ENCODE assay signal across 14 cellular contexts in genomic region chr9:134687556-134687955, GRCh38. TPM values are rescaled to one million over a fixed set of nuclear protein-coding genes. Genes with fewer than 3 reads are reported as not detected.
A peak's percentile ranks its signal among the peaks of the same experiment; 100 is the strongest.
DNase-seq lines count a peak whose midpoint lies in the region; ATAC-seq and TF ChIP-seq lines count a peak whose summit lies in the region.
"Had no signal": no experiment of that assay in that cellular context is flagged by ENCODE, and none has a peak within 500 bp of the region (broad histone marks: within the 10 kb centered on the region; RNA-seq: fewer than 3 reads in every experiment).

No MANE protein-coding gene starts in this region.

- H3K27ac ChIP-seq in heart right ventricle (no peak overlapping the region), osteoblast (ENCODE audit: low read depth, low read length) (no peak overlapping the region), smooth muscle cell (ENCODE audit: low read depth) (peak overlapping the region; percentile 96), OCI-LY7 (ENCODE audit: low read depth, low read length, poor library complexity, severe bottlenecking) (no peak overlapping the region)
- H3K27ac ChIP-seq: BLaER1 treated with 17β-estradiol and CSF1 and Interleukin-3, amounts not matched to agents 10 nM and 100 nM; HL-60 had no signal

- no TSS peak for BruUV-seq in OCI-LY7 (replicated peaks; lab: Mats Ljungman, UMichigan)

- peak; percentile 36 for DNase-seq in cardiac septum (ENCODE audit: low spot score)
- no peak for DNase-seq in heart right ventricle
- peak; percentile 68 for DNase-seq in chondrocyte (ENCODE audit: low spot score)
- peak; percentile 43 for DNase-seq in osteoblast (ENCODE audit: insufficient read length, low spot score, missing footprints)
- no peak for DNase-seq in smooth muscle cell (lab: John Stamatoyannopoulos, UW; ENCODE audit: unreplicated experiment)
- no peak for DNase-seq in activated CD4-positive, alpha-beta T cell treated with anti-CD3 and anti-CD28 coated beads, Interleukin-2, amount 10 ng/mL, durations not matched to agents 7 days and 5 days
- no peak for DNase-seq in OCI-LY7 (ENCODE audit: low spot score)
- DNase-seq in DMS114 treated with DMSO at 0.1 percent for 48 hours (lab: John Stamatoyannopoulos, UW; ENCODE audit: unreplicated experiment): no peak
- DNase-seq: ACHN; CD4-positive, CD25-positive, alpha-beta regulatory T cell; HFFc6 had no signal

- H3K79me2 ChIP-seq in osteoblast (ENCODE audit: insufficient read depth, low read length) (peaks cover 98% of the 10 kb centered on the region), smooth muscle cell (ENCODE audit: low read depth) (peaks cover 100% of the 10 kb centered on the region), OCI-LY7 (ENCODE audit: insufficient read depth, low read depth, low read length) (no peaks in the 10 kb centered on the region)

- H3K9me3 ChIP-seq in heart right ventricle: no peaks in the 10 kb centered on the region
- no peaks in the 10 kb centered on the region for H3K9me3 ChIP-seq in osteoblast (ENCODE audit: low read depth, low read length)
- no peaks in the 10 kb centered on the region for H3K9me3 ChIP-seq in smooth muscle cell (replicated peaks; ENCODE audit: low read depth)
- no peaks in the 10 kb centered on the region for H3K9me3 ChIP-seq in OCI-LY7 (ENCODE audit: low read length)
- H3K9me3 ChIP-seq: HAP-1 had no signal

- H3K9ac ChIP-seq in smooth muscle cell (ENCODE audit: low read depth): no peak overlapping the region
- H3K9ac ChIP-seq: BLaER1 treated with 17β-estradiol and CSF1 and Interleukin-3, amounts not matched to agents 10 nM and 100 nM had no signal

- H3K4me2 ChIP-seq in osteoblast (ENCODE audit: insufficient read depth, low read length) (no peak overlapping the region), smooth muscle cell (no peak overlapping the region), OCI-LY7 (ENCODE audit: low read length) (no peak overlapping the region)
- H3K4me2 ChIP-seq: BLaER1 treated with 17β-estradiol and CSF1 and Interleukin-3, amounts not matched to agents 10 nM and 100 nM had no signal

- peaks cover 82% of the 10 kb centered on the region for H3F3A ChIP-seq in smooth muscle cell (ENCODE audit: low read depth)

- ATAC-seq in heart right ventricle: no peak

- H3K36me3 Mint-ChIP-seq in chondrocyte (ENCODE audit: low read depth): peaks cover 17% of the 10 kb centered on the region
- no peaks in the 10 kb centered on the region for H3K36me3 Mint-ChIP-seq in activated CD4-positive, alpha-beta T cell treated with anti-CD3 and anti-CD28 coated beads, Interleukin-2, amount 10 ng/mL, durations not matched to agents 7 days and 5 days (ENCODE audit: low read depth)
- H3K36me3 Mint-ChIP-seq: CD4-positive, CD25-positive, alpha-beta regulatory T cell had no signal

- H3K9me3 Mint-ChIP-seq in chondrocyte (ENCODE audit: low read depth): no peaks in the 10 kb centered on the region
- H3K9me3 Mint-ChIP-seq in activated CD4-positive, alpha-beta T cell treated with anti-CD3 and anti-CD28 coated beads, Interleukin-2, amount 10 ng/mL, durations not matched to agents 7 days and 5 days: no peaks in the 10 kb centered on the region
- H3K9me3 Mint-ChIP-seq: HFFc6 had no signal

- WGBS in heart right ventricle, 2 donors: 92 to 95% methylated on average over 10 of the region's 10 CpGs
- 97% methylated on average over 10 of the region's 10 CpGs for WGBS in smooth muscle cell (ENCODE audit: low lambda C conversion rate)

- H3K27ac Mint-ChIP-seq in chondrocyte (ENCODE audit: unreplicated experiment): no peak overlapping the region
- H3K27ac Mint-ChIP-seq in activated CD4-positive, alpha-beta T cell treated with anti-CD3 and anti-CD28 coated beads, Interleukin-2, amount 10 ng/mL, durations not matched to agents 7 days and 5 days: no peak overlapping the region
- H3K27ac Mint-ChIP-seq: CD4-positive, CD25-positive, alpha-beta regulatory T cell; HFFc6 had no signal

- CTCF ChIA-PET in activated CD4-positive, alpha-beta T cell treated with anti-CD3 and anti-CD28 coated beads, Interleukin-2, amount 10 ng/mL, durations not matched to agents 7 days and 5 days (lab: Charles Lee): no interaction called here
- CTCF ChIA-PET in OCI-LY7 (lab: Charles Lee; ENCODE audit: unreplicated experiment): no interaction called here

- POLR2A ChIA-PET in activated CD4-positive, alpha-beta T cell treated with anti-CD3 and anti-CD28 coated beads, Interleukin-2, amount 10 ng/mL, durations not matched to agents 7 days and 5 days (lab: Charles Lee): no interaction called here
- POLR2A ChIA-PET in OCI-LY7 (lab: Charles Lee): no interaction called here

- H3K4me1 Mint-ChIP-seq in chondrocyte (ENCODE audit: low read depth): peaks cover 30% of the 10 kb centered on the region
- H3K4me1 Mint-ChIP-seq in activated CD4-positive, alpha-beta T cell treated with anti-CD3 and anti-CD28 coated beads, Interleukin-2, amount 10 ng/mL, durations not matched to agents 7 days and 5 days: no peaks in the 10 kb centered on the region

- H3K27me3 ChIP-seq in heart right ventricle (no peaks in the 10 kb centered on the region), osteoblast (ENCODE audit: insufficient read depth, low read length) (no peaks in the 10 kb centered on the region), smooth muscle cell (ENCODE audit: low read depth) (no peaks in the 10 kb centered on the region)

- H3K4me3 ChIP-seq in heart right ventricle (no peak overlapping the region), osteoblast (ENCODE audit: insufficient read depth, low read length) (no peak overlapping the region), smooth muscle cell (no peak overlapping the region), OCI-LY7 (ENCODE audit: low read depth, low read length, poor library complexity, severe bottlenecking) (no peak overlapping the region)
- H3K4me3 ChIP-seq: BLaER1 treated with 17β-estradiol and CSF1 and Interleukin-3, amounts not matched to agents 10 nM and 100 nM; HAP-1 had no signal

- H4K20me1 ChIP-seq in osteoblast (ENCODE audit: insufficient read depth, low read length): peaks cover 99% of the 10 kb centered on the region
- peaks cover 100% of the 10 kb centered on the region for H4K20me1 ChIP-seq in smooth muscle cell (ENCODE audit: low read depth)
- H4K20me1 ChIP-seq in OCI-LY7 (ENCODE audit: insufficient read depth, low read length): no peaks in the 10 kb centered on the region

- H3K36me3 ChIP-seq in heart right ventricle: peaks cover 0 to 13% (median 0%) of the 10 kb centered on the region in 9 donors
- peaks cover 50% of the 10 kb centered on the region for H3K36me3 ChIP-seq in osteoblast (ENCODE audit: insufficient read depth, low read length)
- H3K36me3 ChIP-seq in smooth muscle cell (ENCODE audit: low read depth): peaks cover 9% of the 10 kb centered on the region
- H3K36me3 ChIP-seq in OCI-LY7 (ENCODE audit: insufficient read depth, low read length): no peaks in the 10 kb centered on the region
- H3K36me3 ChIP-seq: HAP-1 had no signal

- H3K4me1 ChIP-seq in heart right ventricle: peaks cover 0 to 39% (median 18%) of the 10 kb centered on the region in 9 donors
- peaks cover 4% of the 10 kb centered on the region for H3K4me1 ChIP-seq in osteoblast (ENCODE audit: insufficient read depth, low read length)
- no peaks in the 10 kb centered on the region for H3K4me1 ChIP-seq in smooth muscle cell (ENCODE audit: low read depth)
- H3K4me1 ChIP-seq in OCI-LY7 (ENCODE audit: insufficient read depth, low read length, poor library complexity, severe bottlenecking): no peaks in the 10 kb centered on the region
- H3K4me1 ChIP-seq: HAP-1 had no signal

- no peak for TF ChIP-seq CTCF in heart right ventricle (IDR thresholded peaks at IDR 0.05)
- TF ChIP-seq CTCF in chondrocyte (IDR thresholded peaks at IDR 0.05): no peak
- TF ChIP-seq CTCF in osteoblast (IDR thresholded peaks at IDR 0.05; ENCODE audit: extremely low read depth, low read depth, low read length): no peak
- no peak for TF ChIP-seq CTCF in smooth muscle cell (IDR thresholded peaks at IDR 0.05; ENCODE audit: borderline replicate concordance, insufficient read depth, poor library complexity, severe bottlenecking)
- no peak for TF ChIP-seq CTCF in OCI-LY7 (conservative IDR thresholded peaks at IDR 0.05; ENCODE audit: low read length)

- H2AFZ ChIP-seq in osteoblast (ENCODE audit: low read length) (no peak overlapping the region), smooth muscle cell (ENCODE audit: low read depth) (no peak overlapping the region), OCI-LY7 (ENCODE audit: low read length) (no peak overlapping the region)

- no peaks in the 10 kb centered on the region for H3K27me3 Mint-ChIP-seq in chondrocyte (ENCODE audit: low read depth)
- H3K27me3 Mint-ChIP-seq in activated CD4-positive, alpha-beta T cell treated with anti-CD3 and anti-CD28 coated beads, Interleukin-2, amount 10 ng/mL, durations not matched to agents 7 days and 5 days: peaks cover 2% of the 10 kb centered on the region
- H3K27me3 Mint-ChIP-seq: CD4-positive, CD25-positive, alpha-beta regulatory T cell had no signal

- intact Hi-C loops in cardiac septum (cut with DNase I) (loop anchor here (5.0 kb wide), 1 partner anchor 40 kb away; no protein-coding TSS in a partner anchor), heart right ventricle (cut with DNase I) (loop anchor here in 2 of 10 donors (5.0 kb wide), 2 partner anchors 40 to 655 kb away; no protein-coding TSS in a partner anchor), OCI-LY7 (cut with micrococcal nuclease; ENCODE audit: unreplicated experiment) (no loop called here)

- no peak overlapping the region for H3K4me3 Mint-ChIP-seq in chondrocyte (ENCODE audit: unreplicated experiment)
- no peak overlapping the region for H3K4me3 Mint-ChIP-seq in activated CD4-positive, alpha-beta T cell treated with anti-CD3 and anti-CD28 coated beads, Interleukin-2, amount 10 ng/mL, durations not matched to agents 7 days and 5 days
- H3K4me3 Mint-ChIP-seq: CD4-positive, CD25-positive, alpha-beta regulatory T cell; HFFc6 had no signal

- H3K9me2 ChIP-seq in OCI-LY7 (ENCODE audit: insufficient read depth, low read length): no peaks in the 10 kb centered on the region

RNA-seq across cellular contexts. Expression of gene COL5A1, which starts 46.0 kb away (rescaled TPM):
- total RNA-seq in cardiac septum (21.6 TPM), heart right ventricle (10 to 100 TPM in 7 of 10 donors, 1 to 10 TPM in 3; 8.1 to 60.0 (median 12.2) TPM), chondrocyte (2,235 to 2,410 TPM (median 2,315 TPM) in 3 replicates), osteoblast (571 and 801 TPM in 2 replicates), smooth muscle cell (1,084 and 1,167 TPM in 2 replicates), OCI-LY7 (2022) (15.9 and 28.6 TPM in 2 replicates)
- polyA plus RNA-seq in heart right ventricle (10 to 100 TPM; 13.8 to 19.7 TPM), smooth muscle cell (1,100 and 1,443 TPM in 2 replicates)
- under 1 TPM; 0.15 to 0.30 TPM for total RNA-seq in activated CD4-positive, alpha-beta T cell treated with anti-CD3 and anti-CD28 coated beads, Interleukin-2, amount 10 ng/mL, durations not matched to agents 7 days and 5 days
- total RNA-seq in OCI-LY7 (2014; rRNA removed; shearing (Covaris generic)): 10.2 and 12.2 TPM in 2 replicates

Comparison
In these comparisons a context has a peak if more than half of its experiments do, and no peak if none do; other contexts are left out.
1. DNase-seq: peak in cardiac septum (single experiment), chondrocyte (single experiment) and osteoblast (single experiment); none in heart right ventricle (0 of 2), smooth muscle cell (single experiment), activated CD4-positive, alpha-beta T cell treated with anti-CD3 and anti-CD28 coated beads, Interleukin-2, amount 10 ng/mL, durations not matched to agents 7 days and 5 days (single experiment), OCI-LY7 (single experiment) and DMS114 treated with DMSO at 0.1 percent for 48 hours (single experiment).